Comparison of ENCODE assay signal across 8 cellular contexts in the genomic region with DNA sequence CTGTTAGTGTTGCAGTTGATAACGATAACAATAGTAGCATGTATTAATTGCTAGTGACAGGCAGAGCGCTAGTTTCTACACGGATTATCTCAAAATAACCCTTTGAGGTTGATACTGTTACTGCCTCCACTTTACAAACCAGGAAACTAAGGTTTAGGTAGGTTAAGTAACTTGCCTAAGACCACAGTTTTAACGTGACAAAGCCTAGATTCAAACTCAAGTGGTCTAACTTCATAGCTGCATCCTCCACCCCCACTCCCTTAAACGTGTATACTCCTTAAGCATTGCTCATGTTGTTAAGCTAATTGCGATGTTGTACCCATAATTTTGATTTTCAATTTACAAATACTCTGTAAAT. TPM values are rescaled to one million over a fixed set of nuclear protein-coding genes. Genes with fewer than 3 reads are reported as not detected.
DNase-seq lines count a peak whose midpoint lies in the region; ATAC-seq and TF ChIP-seq lines count a peak whose summit lies in the region.

No MANE protein-coding gene starts in this region.

- DNase-seq in GM13977 (ENCODE audit: low spot score) = peak; percentile 24
- peak; percentile 35 for DNase-seq in Jurkat, Clone E6-1 (ENCODE audit: low read depth, low spot score)
- DNase-seq in cerebellum (ENCODE audit: low spot score) = peak; percentile 19
- DNase-seq in posterior cingulate gyrus = no peak
- DNase-seq in glomerular visceral epithelial cell (ENCODE audit: extremely low spot score) = no peak
- no peak for DNase-seq in NCI-H1694 (lab: John Stamatoyannopoulos, UW)

- no peaks in the 10 kb centered on the region for H3K36me3 Mint-ChIP-seq in nephron (ENCODE audit: low read depth)

- intact Hi-C loops in posterior cingulate gyrus (cut with DNase I) = no loop called here

- in situ Hi-C loops in GM13977 (cut with MboI; ENCODE audit: low pct_unique_long_range_greater_than_20kb, low sequenced_read_pairs, unreplicated experiment) = no loop called here

- TF ChIP-seq CTCF in GM13977 (IDR thresholded peaks at IDR 0.05; ENCODE audit: extremely low read depth, insufficient read depth, missing control alignments) (no peak), nephron (IDR thresholded peaks at IDR 0.05; ENCODE audit: unreplicated experiment in 3 of 3) (no peak)

- H3K4me3 ChIP-seq in Jurkat, Clone E6-1 (ENCODE audit: low read length) = peak overlapping the region; percentile 62

- peaks cover 3% of the 10 kb centered on the region for H3K27me3 Mint-ChIP-seq in nephron (ENCODE audit: low read depth)

- ATAC-seq in GM21367 (IDR thresholded peaks at IDR 0.05; ENCODE audit: unreplicated experiment) = no peak

- H3K27ac Mint-ChIP-seq in nephron = peak overlapping the region; percentile 74 to 97 (median 97)

- peak overlapping the region; percentile 91 to 98 (median 94) for H3K4me3 Mint-ChIP-seq in nephron

- H3K9me3 Mint-ChIP-seq in nephron = no peaks in the 10 kb centered on the region

- peaks cover 6% of the 10 kb centered on the region for H3K4me1 Mint-ChIP-seq in nephron

RNA-seq across cellular contexts. Expression of a gene that starts 1.2 kb away (rescaled TPM):
- polyA plus RNA-seq in Jurkat, Clone E6-1 (2012; ENCODE audit: insufficient read depth, insufficient read length) = 118 TPM
- total RNA-seq in cerebellum = 91.6 TPM

Comparison
In these comparisons a context has a peak if more than half of its experiments do, and no peak if none do; other contexts are left out.
1. DNase-seq: peak in GM13977 (single experiment), Jurkat, Clone E6-1 (single experiment) and cerebellum (single experiment); none in posterior cingulate gyrus (0 of 10), glomerular visceral epithelial cell (single experiment) and NCI-H1694 (single experiment).